ENCODE assay signal across 8 cellular contexts in genomic region chr4:108172231-108172779, GRCh38. TPM values are rescaled to one million over a fixed set of nuclear protein-coding genes. Genes with fewer than 3 reads are reported as not detected.
DNase-seq lines count a peak whose midpoint lies in the region; ATAC-seq and TF ChIP-seq lines count a peak whose summit lies in the region.

No MANE protein-coding gene starts in this region.

- CTCF ChIA-PET in PC-3 (lab: Charles Lee): no interaction called here

- H3K27me3 Mint-ChIP-seq in type B pancreatic cell: peaks cover 61% of the 10 kb centered on the region

- no peak overlapping the region for H2BK15ac ChIP-seq in mesendoderm (replicated peaks; ENCODE audit: low read depth)

- no peaks in the 10 kb centered on the region for H3K9me3 Mint-ChIP-seq in type B pancreatic cell

- peak overlapping the region; percentile 62 for H3K18ac ChIP-seq in mesendoderm (ENCODE audit: low read length)

- POLR2A ChIA-PET in PC-3 (lab: Charles Lee; ENCODE audit: unreplicated experiment): no interaction called here

- H3K4me2 ChIP-seq in DOHH2 (ENCODE audit: low read length) (peak overlapping the region; percentile 77), PC-3 (ENCODE audit: low read length) (peak overlapping the region; percentile 80), mesendoderm (ENCODE audit: low read length) (peak overlapping the region; percentile 93)

- H3K56ac ChIP-seq in mesendoderm (ENCODE audit: low read length): peak overlapping the region; percentile 91

- H2BK120ac ChIP-seq in mesendoderm (ENCODE audit: low read depth, low read length): no peak overlapping the region

- no peaks in the 10 kb centered on the region for H3K79me1 ChIP-seq in mesendoderm (ENCODE audit: low read length)

- H3K79me2 ChIP-seq in DOHH2 (ENCODE audit: control insufficient read depth, low read length) (peaks cover 3% of the 10 kb centered on the region), PC-3 (ENCODE audit: low read length) (no peaks in the 10 kb centered on the region), mesendoderm (ENCODE audit: control insufficient read depth, insufficient read depth, low read length) (no peaks in the 10 kb centered on the region)

- H3K4me1 Mint-ChIP-seq in type B pancreatic cell (ENCODE audit: unreplicated experiment): peaks cover 38% of the 10 kb centered on the region

- DNase-seq in PC-3 (no peak), mesendoderm (no peak), type B pancreatic cell (ENCODE audit: extremely low spot score, unreplicated experiment) (peak; percentile 76), KG1 (lab: John Stamatoyannopoulos, UW) (no peak), pons (ENCODE audit: low spot score) (no peak)
- DNase-seq in central memory CD4-positive, alpha-beta T cell: peak; percentile 11

- H3F3A ChIP-seq in DOHH2 (ENCODE audit: control insufficient read depth, insufficient read depth) (peaks cover 18% of the 10 kb centered on the region; the same call in 1 of the 2 replicates), PC-3 (ENCODE audit: low read length, unreplicated experiment) (no peaks in the 10 kb centered on the region)

- H2BK5ac ChIP-seq in mesendoderm (ENCODE audit: low read length): no peak overlapping the region

- no peak overlapping the region for H2AK5ac ChIP-seq in mesendoderm (ENCODE audit: low read length)

- BruUV-seq in PC-3 (replicated peaks; lab: Mats Ljungman, UMichigan): no TSS peak

- H3K27ac Mint-ChIP-seq in type B pancreatic cell: peak overlapping the region; percentile 29

- H3K9me2 ChIP-seq in DOHH2 (replicated peaks; ENCODE audit: control insufficient read depth, low read length): no peaks in the 10 kb centered on the region
- H3K9me2 ChIP-seq in PC-3 (replicated peaks; ENCODE audit: low read length): no peaks in the 10 kb centered on the region

- intact Hi-C loops in PC-3 (cut with micrococcal nuclease): no loop called here

- no peak overlapping the region for H4K8ac ChIP-seq in mesendoderm (ENCODE audit: low read depth, low read length)

- H3K23ac ChIP-seq in mesendoderm (ENCODE audit: low read length): peak overlapping the region; percentile 90

- H4K5ac ChIP-seq in mesendoderm (ENCODE audit: low read length): no peak overlapping the region

- peak overlapping the region; percentile 75; the same call in 1 of the 2 replicates for H2AFZ ChIP-seq in PC-3 (ENCODE audit: low read length)

- ATAC-seq in GM21825 (IDR thresholded peaks at IDR 0.05; ENCODE audit: unreplicated experiment) (peak; percentile 27), PC-3 (peak; percentile 19)

- H3K9ac ChIP-seq in PC-3 (ENCODE audit: low read length): no peak overlapping the region
- peak overlapping the region; percentile 77 for H3K9ac ChIP-seq in mesendoderm (ENCODE audit: low read length)

- H3K27ac ChIP-seq in DOHH2 (ENCODE audit: low read depth, low read length): no peak overlapping the region
- H3K27ac ChIP-seq in PC-3 (ENCODE audit: low read length): no peak overlapping the region
- H3K27ac ChIP-seq in mesendoderm (ENCODE audit: low read depth, low read length): peak overlapping the region; percentile 9

- H3K4me1 ChIP-seq in DOHH2 (ENCODE audit: control insufficient read depth, low read length): peaks cover 28% of the 10 kb centered on the region
- no peaks in the 10 kb centered on the region for H3K4me1 ChIP-seq in PC-3 (ENCODE audit: insufficient read depth, low read length)
- H3K4me1 ChIP-seq in mesendoderm (ENCODE audit: control insufficient read depth, low read depth, low read length): peaks cover 4% of the 10 kb centered on the region

- H3K9me3 ChIP-seq in DOHH2 (ENCODE audit: control insufficient read depth, insufficient read depth, low read length) (no peaks in the 10 kb centered on the region), PC-3 (ENCODE audit: low read length) (no peaks in the 10 kb centered on the region)

- H3K36me3 Mint-ChIP-seq in type B pancreatic cell: no peaks in the 10 kb centered on the region

- peak overlapping the region; percentile 92 for H3K4me3 Mint-ChIP-seq in type B pancreatic cell

- H4K20me1 ChIP-seq in DOHH2 (ENCODE audit: control insufficient read depth, insufficient read depth, low read depth, low read length) (no peaks in the 10 kb centered on the region), PC-3 (ENCODE audit: low read length) (no peaks in the 10 kb centered on the region)

- no peak overlapping the region for H3K4ac ChIP-seq in mesendoderm (ENCODE audit: low read depth, low read length)

- no CpG with 5 or more reads among the region's 47 CpGs for WGBS in mesendoderm (ENCODE audit: extremely low coverage, insufficient coverage, low lambda C conversion rate)

- TF ChIP-seq CTCF in DOHH2 (IDR thresholded peaks at IDR 0.05; ENCODE audit: low read depth, low read length, poor library complexity, severe bottlenecking) (peak; percentile 28), PC-3 (conservative IDR thresholded peaks at IDR 0.05; ENCODE audit: low read depth, low read length) (no peak), type B pancreatic cell (conservative IDR thresholded peaks at IDR 0.05) (peak; percentile 56)

- H3K27me3 ChIP-seq in DOHH2 (ENCODE audit: control insufficient read depth, low read length) (peaks cover 41% of the 10 kb centered on the region), PC-3 (ENCODE audit: low read length) (peaks cover 48% of the 10 kb centered on the region), mesendoderm (ENCODE audit: insufficient read depth, low read length, poor library complexity) (peaks cover 2% of the 10 kb centered on the region)

- peaks cover 3% of the 10 kb centered on the region; the same call in 1 of the 2 replicates for H3K36me3 ChIP-seq in DOHH2 (ENCODE audit: control insufficient read depth, low read length)
- no peaks in the 10 kb centered on the region for H3K36me3 ChIP-seq in PC-3 (ENCODE audit: low read depth, low read length)
- H3K36me3 ChIP-seq in mesendoderm (ENCODE audit: control insufficient read depth, insufficient read depth, low read length): no peaks in the 10 kb centered on the region

- H3K4me3 ChIP-seq in DOHH2 (ENCODE audit: low read length): peak overlapping the region; percentile 76
- H3K4me3 ChIP-seq in PC-3 (ENCODE audit: low read length): peak overlapping the region; percentile 66; the same call in 1 of the 2 replicates
- H3K4me3 ChIP-seq in mesendoderm (ENCODE audit: low read length): peak overlapping the region; percentile 44

RNA-seq across cellular contexts. Expression of gene LEF1, which starts 3.6 kb away (rescaled TPM):
- total RNA-seq in PC-3 (2014; rRNA removed) (0.58 and 2.4 TPM in 2 replicates), type B pancreatic cell (ENCODE audit: low replicate concordance) (14.1 and 66.1 TPM in 2 replicates)
- polyA plus RNA-seq in mesendoderm (2013, experiment 1 of 2): 12.4 TPM
- 11.0 TPM for polyA plus RNA-seq in mesendoderm (2013, experiment 2 of 2)

Comparison
In these comparisons a context has a peak if more than half of its experiments do, and no peak if none do; other contexts are left out.
1. DNase-seq: peak in central memory CD4-positive, alpha-beta T cell (single experiment) and type B pancreatic cell (single experiment); none in PC-3 (single experiment), mesendoderm (single experiment), KG1 (single experiment) and pons (single experiment).
2. Peak in every context shown above with its lines, with median percentiles within 50 percentile points of each other: H3K4me2 ChIP-seq and H3K4me3 ChIP-seq.